Comparison of ENCODE assay signal across 9 cellular contexts in genomic region chr19:12137541-12137940, GRCh38. TPM values are rescaled to one million over a fixed set of nuclear protein-coding genes. Genes with fewer than 3 reads are reported as not detected.
DNase-seq lines count a peak whose midpoint lies in the region; ATAC-seq and TF ChIP-seq lines count a peak whose summit lies in the region.
"Had no signal": no experiment of that assay in that cellular context is flagged by ENCODE, and none has a peak within 500 bp of the region (broad histone marks: within the 10 kb centered on the region; RNA-seq: fewer than 3 reads in every experiment).

No MANE protein-coding gene starts in this region.

- TF ChIP-seq POLR2A in spleen (IDR thresholded peaks at IDR 0.05) = no peak

- peaks cover 24 to 56% (median 40%) of the 10 kb centered on the region in 6 donors for H3K36me3 ChIP-seq in spleen

- intact Hi-C loops in activated CD4-positive, alpha-beta memory T cell treated with anti-CD3 and anti-CD28 coated beads for 36 hours (cut with micrococcal nuclease) = no loop called here
- intact Hi-C loops in spleen (cut with DNase I; ENCODE audit: low total_unique reads) = no loop called here

- peaks cover 6 to 34% (median 23%) of the 10 kb centered on the region in 8 donors for H3K9me3 ChIP-seq in spleen

- TF ChIP-seq CTCF in cardiac fibroblast (IDR thresholded peaks at IDR 0.05; ENCODE audit: low read depth, low read length) (peak; percentile 8), spleen (IDR thresholded peaks at IDR 0.05 in 8 of 11, conservative IDR thresholded peaks at IDR 0.05 in 3 of 11) (peak in 9 of 11 experiments; percentile 22 to 58 (median 27))

- H3K27ac Mint-ChIP-seq in activated CD4-positive, alpha-beta memory T cell treated with anti-CD3 and anti-CD28 coated beads for 36 hours = peak overlapping the region; percentile 35
- no peak overlapping the region for H3K27ac Mint-ChIP-seq in activated CD4-positive, alpha-beta memory T cell treated with anti-CD3 and anti-CD28 coated beads, Interleukin-2, amount 10 ng/mL, durations not matched to agents 7 days and 5 days

- ATAC-seq in GM21737 (IDR thresholded peaks at IDR 0.05; ENCODE audit: unreplicated experiment) (no peak), HG03097 (IDR thresholded peaks at IDR 0.05; ENCODE audit: low FRiP score, unreplicated experiment) (no peak)

- H3K4me3 ChIP-seq in cardiac fibroblast (replicated peaks in 1 of 2; ENCODE audit: low read depth in 2 of 2, low read length in 2 of 2) (no peak overlapping the region), spleen (no peak overlapping the region)

- peaks cover 42% of the 10 kb centered on the region for H3K36me3 Mint-ChIP-seq in activated CD4-positive, alpha-beta memory T cell treated with anti-CD3 and anti-CD28 coated beads for 36 hours
- H3K36me3 Mint-ChIP-seq in activated CD4-positive, alpha-beta memory T cell treated with anti-CD3 and anti-CD28 coated beads, Interleukin-2, amount 10 ng/mL, durations not matched to agents 7 days and 5 days (ENCODE audit: low read depth) = peaks cover 59% of the 10 kb centered on the region

- H3K27me3 Mint-ChIP-seq in activated CD4-positive, alpha-beta memory T cell treated with anti-CD3 and anti-CD28 coated beads for 36 hours = no peaks in the 10 kb centered on the region
- no peaks in the 10 kb centered on the region for H3K27me3 Mint-ChIP-seq in activated CD4-positive, alpha-beta memory T cell treated with anti-CD3 and anti-CD28 coated beads, Interleukin-2, amount 10 ng/mL, durations not matched to agents 7 days and 5 days

- peaks cover 14% of the 10 kb centered on the region for H3K9me3 Mint-ChIP-seq in activated CD4-positive, alpha-beta memory T cell treated with anti-CD3 and anti-CD28 coated beads for 36 hours
- H3K9me3 Mint-ChIP-seq in activated CD4-positive, alpha-beta memory T cell treated with anti-CD3 and anti-CD28 coated beads, Interleukin-2, amount 10 ng/mL, durations not matched to agents 7 days and 5 days = peaks cover 37% of the 10 kb centered on the region

- H3K27ac ChIP-seq in spleen = no peak overlapping the region
- H3K27ac ChIP-seq: C4-2B had no signal

- POLR2A ChIA-PET in activated CD4-positive, alpha-beta memory T cell treated with anti-CD3 and anti-CD28 coated beads for 36 hours (lab: Charles Lee) = no interaction called here
- POLR2A ChIA-PET in activated CD4-positive, alpha-beta memory T cell treated with anti-CD3 and anti-CD28 coated beads, Interleukin-2, amount 10 ng/mL, durations not matched to agents 7 days and 5 days (lab: Charles Lee) = no interaction called here

- H3K4me3 Mint-ChIP-seq in activated CD4-positive, alpha-beta memory T cell treated with anti-CD3 and anti-CD28 coated beads for 36 hours = no peak overlapping the region
- no peak overlapping the region for H3K4me3 Mint-ChIP-seq in activated CD4-positive, alpha-beta memory T cell treated with anti-CD3 and anti-CD28 coated beads, Interleukin-2, amount 10 ng/mL, durations not matched to agents 7 days and 5 days

- DNase-seq in activated CD4-positive, alpha-beta memory T cell treated with anti-CD3 and anti-CD28 coated beads for 36 hours = peak; percentile 60
- DNase-seq in activated CD4-positive, alpha-beta memory T cell treated with anti-CD3 and anti-CD28 coated beads, Interleukin-2, amount 10 ng/mL, durations not matched to agents 7 days and 5 days = no peak
- DNase-seq in NCI-H226 = peak; percentile 16
- DNase-seq in cardiac fibroblast (ENCODE audit: low read depth in 2 of 2) = no peak
- no peak for DNase-seq in spleen
- DNase-seq in HPDE6-E6E7 (ENCODE audit: extremely low spot score) = no peak

- H3K27me3 ChIP-seq in spleen (replicated peaks in 1 of 7) = no peaks in the 10 kb centered on the region

- H3K4me1 Mint-ChIP-seq in activated CD4-positive, alpha-beta memory T cell treated with anti-CD3 and anti-CD28 coated beads for 36 hours (ENCODE audit: low read depth) = peaks cover 36% of the 10 kb centered on the region
- H3K4me1 Mint-ChIP-seq in activated CD4-positive, alpha-beta memory T cell treated with anti-CD3 and anti-CD28 coated beads, Interleukin-2, amount 10 ng/mL, durations not matched to agents 7 days and 5 days = peaks cover 31% of the 10 kb centered on the region

- CTCF ChIA-PET in activated CD4-positive, alpha-beta memory T cell treated with anti-CD3 and anti-CD28 coated beads for 36 hours (lab: Charles Lee) = interaction anchor here (0.8 to 5.6 kb wide), 12 partner anchors 13 to 258 kb away, joined by 3 to 83 read pairs (median 4); partner anchors contain the start of genes ZNF136, ZNF442, ZNF700 and ZNF763
- CTCF ChIA-PET in activated CD4-positive, alpha-beta memory T cell treated with anti-CD3 and anti-CD28 coated beads, Interleukin-2, amount 10 ng/mL, durations not matched to agents 7 days and 5 days (lab: Charles Lee) = interaction anchor here (0.8 kb wide), 1 partner anchor 213 kb away, joined by 3 read pairs; the partner anchor contains the start of gene ZNF700

- peaks cover 19 to 43% (median 26%) of the 10 kb centered on the region in 6 donors for H3K4me1 ChIP-seq in spleen

RNA-seq across cellular contexts. Expression of gene ZNF20, which starts 2.6 kb away (rescaled TPM):
- 1 to 10 TPM; 1.5 to 2.7 TPM for total RNA-seq in activated CD4-positive, alpha-beta memory T cell treated with anti-CD3 and anti-CD28 coated beads for 36 hours
- total RNA-seq in activated CD4-positive, alpha-beta memory T cell treated with anti-CD3 and anti-CD28 coated beads, Interleukin-2, amount 10 ng/mL, durations not matched to agents 7 days and 5 days = 1 to 10 TPM; 5.3 to 5.8 TPM
- 1 to 10 TPM; 3.1 to 5.5 (median 4.1) TPM for total RNA-seq in spleen
- polyA plus RNA-seq in spleen = 1 to 10 TPM; 2.0 to 2.8 (median 2.7) TPM

RNA-seq across cellular contexts. Expression of gene ZNF625, which starts 19.0 kb away (rescaled TPM):
- total RNA-seq in activated CD4-positive, alpha-beta memory T cell treated with anti-CD3 and anti-CD28 coated beads for 36 hours = 1 to 10 TPM; 2.5 to 3.4 TPM
- total RNA-seq in activated CD4-positive, alpha-beta memory T cell treated with anti-CD3 and anti-CD28 coated beads, Interleukin-2, amount 10 ng/mL, durations not matched to agents 7 days and 5 days = 1 to 10 TPM; 2.7 to 3.8 TPM
- 1 to 10 TPM; 4.0 to 7.9 (median 5.6) TPM for total RNA-seq in spleen
- polyA plus RNA-seq in spleen = 1 to 10 TPM; 1.2 to 3.6 (median 2.0) TPM

RNA-seq across cellular contexts. Expression of gene ZNF136, which starts 25.4 kb away (rescaled TPM):
- 10 to 100 TPM in 1 of 2 experiments, 1 to 10 TPM in 1; 9.5 to 12.8 TPM for total RNA-seq in activated CD4-positive, alpha-beta memory T cell treated with anti-CD3 and anti-CD28 coated beads for 36 hours
- 10 to 100 TPM; 11.0 TPM for total RNA-seq in activated CD4-positive, alpha-beta memory T cell treated with anti-CD3 and anti-CD28 coated beads, Interleukin-2, amount 10 ng/mL, durations not matched to agents 7 days and 5 days
- total RNA-seq in spleen = 10 to 100 TPM; 16.3 to 20.1 (median 17.8) TPM
- 1 to 10 TPM; 5.5 to 7.4 (median 5.6) TPM for polyA plus RNA-seq in spleen

Comparison
In these comparisons a context has a peak if more than half of its experiments do, and no peak if none do; other contexts are left out.
1. DNase-seq: peak in activated CD4-positive, alpha-beta memory T cell treated with anti-CD3 and anti-CD28 coated beads for 36 hours (single experiment) and NCI-H226 (single experiment); none in activated CD4-positive, alpha-beta memory T cell treated with anti-CD3 and anti-CD28 coated beads, Interleukin-2, amount 10 ng/mL, durations not matched to agents 7 days and 5 days (single experiment), cardiac fibroblast (0 of 2), spleen (single experiment) and HPDE6-E6E7 (single experiment).